Comparison of ENCODE assay signal across 33 cellular contexts in genomic region chr9:96688745-96689464, GRCh38.
"Had no signal": no experiment of that assay in that cellular context is flagged by ENCODE, and none has a peak within 500 bp of the region (broad histone marks: within the 10 kb centered on the region; RNA-seq: fewer than 3 reads in every experiment).

No MANE protein-coding gene starts in this region.

- H3K27me3 Mint-ChIP-seq: activated B cell treated with CpG ODN at 0.5 μM for 24 hours; activated T-helper 17 cell treated with anti-CD3 and anti-CD28 coated beads, Interleukin-2, amount 50 U/mL, for 72 hours; effector memory CD8-positive, alpha-beta T cell; T-helper 17 cell had no signal

- H3K4me1 ChIP-seq: foreskin keratinocyte, gastrocnemius medialis had no signal

- H3K4me3 ChIP-seq: body of pancreas, esophagus muscularis mucosa, gastrocnemius medialis had no signal

- FAIRE-seq: colon had no signal

- H3K27me3 ChIP-seq: body of pancreas, esophagus muscularis mucosa, gastrocnemius medialis had no signal

- H3K9me3 ChIP-seq: body of pancreas, gastrocnemius medialis had no signal

- H3K27ac Mint-ChIP-seq: activated CD8-positive, alpha-beta T cell treated with anti-CD3 and anti-CD28 coated beads for 36 hours; activated naive CD8-positive, alpha-beta T cell; activated T-helper 17 cell treated with anti-CD3 and anti-CD28 coated beads, Interleukin-2, amount 50 U/mL, for 72 hours; effector memory CD8-positive, alpha-beta T cell; T-helper 17 cell; T-helper 2 cell treated with Interferon-gamma antibody and Interleukin-4, amounts not matched to agents 5 μg/mL and 100 μg/mL, for 36 hours had no signal

- H3K4me3 Mint-ChIP-seq: activated B cell treated with CpG ODN at 0.5 μM for 24 hours; activated CD8-positive, alpha-beta T cell treated with anti-CD3 and anti-CD28 coated beads for 36 hours; activated naive CD8-positive, alpha-beta T cell; activated T-cell treated with anti-CD3 and anti-CD28 coated beads, Interleukin-2, amount 50 U/mL, for 4 hours; effector memory CD8-positive, alpha-beta T cell; T-helper 17 cell; T-helper 2 cell treated with Interferon-gamma antibody and Interleukin-4, amounts not matched to agents 5 μg/mL and 100 μg/mL, for 36 hours had no signal

- DNase-seq: activated B cell treated with CpG ODN at 0.5 μM for 24 hours; activated CD4-positive, alpha-beta T cell treated with anti-CD3 and anti-CD28 coated beads for 48 hours; activated CD4-positive, alpha-beta T cell treated with anti-CD3 and anti-CD28 coated beads, Interleukin-2, amount 50 U/mL, for 1 hour; activated CD4-positive, alpha-beta T cell treated with anti-CD3 and anti-CD28 coated beads, Interleukin-2, amount 50 U/mL, for 48 hours; activated CD8-positive, alpha-beta memory T cell treated with anti-CD3 and anti-CD28 coated beads for 24 hours; activated CD8-positive, alpha-beta T cell treated with anti-CD3 and anti-CD28 coated beads for 36 hours; activated effector memory CD4-positive, alpha-beta T cell treated with Interleukin-2 at 50 U/mL for 16 hours; activated gamma-delta T cell treated with Interleukin-2 at 50 U/mL for 16 hours; activated naive CD4-positive, alpha-beta T cell treated with anti-CD3 and anti-CD28 coated beads, Interleukin-2, amount 50 U/mL, for 16 hours; activated naive CD4-positive, alpha-beta T cell treated with Interleukin-2 at 50 U/mL for 16 hours; activated T-cell treated with anti-CD3 and anti-CD28 coated beads, Interleukin-2, amount 50 U/mL, for 4 hours; amniotic stem cell; aorta; body of pancreas; caudate nucleus; cortex of kidney; dermis blood vessel endothelial cell; effector CD4-positive, alpha-beta T cell; effector memory CD8-positive, alpha-beta T cell; erythroblast; foreskin keratinocyte; gastrocnemius medialis; glutamatergic neuron; T-helper 1 cell; T-helper 17 cell; T1000; WERI-Rb-1 had no signal

- ATAC-seq: activated CD4-positive, CD25-positive, alpha-beta regulatory T cell treated with anti-CD3 and anti-CD28 coated beads, Interleukin-2, amount 50 U/mL, for 24 hours; activated CD8-positive, alpha-beta T cell treated with anti-CD3 and anti-CD28 coated beads for 36 hours; activated T-cell treated with anti-CD3 and anti-CD28 coated beads, Interleukin-2, amount 50 U/mL, for 4 hours; activated T-helper 17 cell treated with anti-CD3 and anti-CD28 coated beads, Interleukin-2, amount 50 U/mL, for 72 hours; body of pancreas; effector memory CD8-positive, alpha-beta T cell; foreskin keratinocyte; gastrocnemius medialis; T-helper 17 cell had no signal

- H3K36me3 ChIP-seq: esophagus muscularis mucosa, gastrocnemius medialis, WERI-Rb-1 had no signal

- H3K27ac ChIP-seq: body of pancreas, foreskin keratinocyte, WERI-Rb-1 had no signal
